In genomic region chr7:138008588-138009349, GRCh38 we compare ENCODE assay signal across 8 cellular contexts. TPM values are rescaled to one million over a fixed set of nuclear protein-coding genes. Genes with fewer than 3 reads are reported as not detected.
DNase-seq lines count a peak whose midpoint lies in the region; ATAC-seq, FAIRE-seq and TF ChIP-seq lines count a peak whose summit lies in the region.

No MANE protein-coding gene starts in this region.

- FAIRE-seq in bronchial epithelial cell (lab: Jason Lieb, UNC) = no peak

- peak in 4 of 10 experiments; percentile 11 to 20 (median 15) for DNase-seq in CD4-positive, alpha-beta T cell
- DNase-seq in M059J (ENCODE audit: low read depth) (peak; percentile 75), RWPE2 (ENCODE audit: low spot score) (no peak), bronchial epithelial cell (ENCODE audit: low read depth) (peak; percentile 46), left colon (no peak), thoracic aorta (ENCODE audit: low spot score) (no peak)

- H3K4me3 Mint-ChIP-seq in CD4-positive, alpha-beta T cell = no peak overlapping the region

- no peaks in the 10 kb centered on the region for H3K9me3 ChIP-seq in CD4-positive, alpha-beta T cell (ENCODE audit: control insufficient read depth, low read length)
- H3K9me3 ChIP-seq in RWPE2 (ENCODE audit: severe bottlenecking) (no peaks in the 10 kb centered on the region), thoracic aorta (no peaks in the 10 kb centered on the region)

- no peaks in the 10 kb centered on the region for H3K4me1 Mint-ChIP-seq in CD4-positive, alpha-beta T cell (ENCODE audit: low read depth)

- H3K4me1 ChIP-seq in RWPE2 (ENCODE audit: insufficient read depth, poor library complexity, severe bottlenecking) = no peaks in the 10 kb centered on the region
- H3K4me1 ChIP-seq in thoracic aorta (ENCODE audit: control insufficient read depth in 1 of 2, low read depth in 2 of 2) = no peaks in the 10 kb centered on the region

- no peaks in the 10 kb centered on the region for H3K27me3 ChIP-seq in CD4-positive, alpha-beta T cell (ENCODE audit: control insufficient read depth, insufficient read depth, low read length)
- H3K27me3 ChIP-seq in RWPE2 (ENCODE audit: insufficient read depth, poor library complexity, severe bottlenecking) (no peaks in the 10 kb centered on the region), bronchial epithelial cell (ENCODE audit: control insufficient read depth, insufficient read depth, low read length) (no peaks in the 10 kb centered on the region), thoracic aorta (replicated peaks; ENCODE audit: insufficient read depth) (no peaks in the 10 kb centered on the region)

- H3K27ac Mint-ChIP-seq in CD4-positive, alpha-beta T cell = no peak overlapping the region

- no peaks in the 10 kb centered on the region for H3K27me3 Mint-ChIP-seq in CD4-positive, alpha-beta T cell

- peak; percentile 57 for ATAC-seq in CD4-positive, alpha-beta T cell (ENCODE audit: poor library complexity)
- ATAC-seq in GM18511 (IDR thresholded peaks at IDR 0.05; ENCODE audit: unreplicated experiment) (peak; percentile 78), RWPE2 (ENCODE audit: low read depth) (peak; percentile 31; the same call in 2 of the 3 replicates), left colon (peak; percentile 63), thoracic aorta (ENCODE audit: insufficient number of reproducible peaks, low FRiP score, low read depth) (no peak)
- no peak for ATAC-seq in activated CD4-positive, CD25-positive, alpha-beta regulatory T cell treated with anti-CD3 and anti-CD28 coated beads, Interleukin-2, amount 50 U/mL, for 24 hours

- intact Hi-C loops in CD4-positive, alpha-beta T cell (cut with DNase I, micrococcal nuclease) = loop anchor here (1.0 to 10.0 kb wide), 5 partner anchors 105 to 856 kb away; no protein-coding TSS in a partner anchor
- intact Hi-C loops in left colon (cut with DNase I, micrococcal nuclease) = loop anchor here in 1 of 2 donors (2.0 kb wide), 1 partner anchor 104 kb away; no protein-coding TSS in a partner anchor

- CTCF ChIA-PET in CD4-positive, alpha-beta T cell (lab: Charles Lee) = interaction anchor here (0.6 to 7.1 kb wide), 11 partner anchors 9 to 1985 kb away, joined by 3 to 65 read pairs (median 4); no protein-coding TSS in a partner anchor

- POLR2A ChIA-PET in CD4-positive, alpha-beta T cell (lab: Charles Lee) = interaction anchor here (1.4 kb wide), 1 partner anchor 105 kb away, joined by 3 read pairs; no protein-coding TSS in a partner anchor

- TF ChIP-seq CTCF in CD4-positive, alpha-beta T cell (IDR thresholded peaks at IDR 0.05) = peak; percentile 90
- TF ChIP-seq CTCF in RWPE2 (IDR thresholded peaks at IDR 0.05; ENCODE audit: poor library complexity, severe bottlenecking) (peak; percentile 90), bronchial epithelial cell (IDR thresholded peaks at IDR 0.05; ENCODE audit: insufficient read depth, low read length, severe bottlenecking) (peak; percentile 73), thoracic aorta (IDR thresholded peaks at IDR 0.05) (peak; percentile 91)

- H3K4me3 ChIP-seq in RWPE2 (ENCODE audit: severe bottlenecking) (no peak overlapping the region), bronchial epithelial cell (ENCODE audit: low read depth, low read length) (no peak overlapping the region), thoracic aorta (peak overlapping the region; percentile 40)

- no peak overlapping the region for H3K27ac ChIP-seq in CD4-positive, alpha-beta T cell (ENCODE audit: low read depth, low read length)
- no peak overlapping the region for H3K27ac ChIP-seq in RWPE2 (ENCODE audit: poor library complexity, severe bottlenecking)
- H3K27ac ChIP-seq in thoracic aorta = no peak overlapping the region

- no peaks in the 10 kb centered on the region for H3K9me3 Mint-ChIP-seq in CD4-positive, alpha-beta T cell

- no peaks in the 10 kb centered on the region for H3K36me3 Mint-ChIP-seq in CD4-positive, alpha-beta T cell (ENCODE audit: low read depth)

- H3K36me3 ChIP-seq in RWPE2 (ENCODE audit: low read depth) (no peaks in the 10 kb centered on the region), bronchial epithelial cell (ENCODE audit: control insufficient read depth, insufficient read depth, low read length) (no peaks in the 10 kb centered on the region), thoracic aorta (no peaks in the 10 kb centered on the region)

RNA-seq across cellular contexts. Expression of gene CREB3L2, which starts 6.9 kb away (rescaled TPM):
- total RNA-seq in CD4-positive, alpha-beta T cell = 10 to 100 TPM; 11.7 to 12.9 TPM
- 16.5 and 31.9 TPM in 2 replicates for total RNA-seq in M059J (2014; rRNA removed; shearing (Covaris generic))
- total RNA-seq in bronchial epithelial cell (8.4 and 22.1 TPM in 2 replicates), left colon (10 to 100 TPM; 39.2 to 41.5 TPM), thoracic aorta (10 to 100 TPM; 85.3 to 96.7 TPM)

Comparison
In these comparisons a context has a peak if more than half of its experiments do, and no peak if none do; other contexts are left out.
1. ATAC-seq: peak in CD4-positive, alpha-beta T cell (single experiment), GM18511 (single experiment), RWPE2 (single experiment) and left colon (single experiment); none in thoracic aorta (single experiment) and activated CD4-positive, CD25-positive, alpha-beta regulatory T cell treated with anti-CD3 and anti-CD28 coated beads, Interleukin-2, amount 50 U/mL, for 24 hours (0 of 2).
2. DNase-seq: peak in M059J (single experiment) and bronchial epithelial cell (single experiment); none in RWPE2 (single experiment), left colon (0 of 2) and thoracic aorta (single experiment).
3. Peak in every context shown above with its lines, with median percentiles within 50 percentile points of each other: CTCF ChIP-seq.